9 cellular contexts compared by ENCODE assay signal in the genomic region with DNA sequence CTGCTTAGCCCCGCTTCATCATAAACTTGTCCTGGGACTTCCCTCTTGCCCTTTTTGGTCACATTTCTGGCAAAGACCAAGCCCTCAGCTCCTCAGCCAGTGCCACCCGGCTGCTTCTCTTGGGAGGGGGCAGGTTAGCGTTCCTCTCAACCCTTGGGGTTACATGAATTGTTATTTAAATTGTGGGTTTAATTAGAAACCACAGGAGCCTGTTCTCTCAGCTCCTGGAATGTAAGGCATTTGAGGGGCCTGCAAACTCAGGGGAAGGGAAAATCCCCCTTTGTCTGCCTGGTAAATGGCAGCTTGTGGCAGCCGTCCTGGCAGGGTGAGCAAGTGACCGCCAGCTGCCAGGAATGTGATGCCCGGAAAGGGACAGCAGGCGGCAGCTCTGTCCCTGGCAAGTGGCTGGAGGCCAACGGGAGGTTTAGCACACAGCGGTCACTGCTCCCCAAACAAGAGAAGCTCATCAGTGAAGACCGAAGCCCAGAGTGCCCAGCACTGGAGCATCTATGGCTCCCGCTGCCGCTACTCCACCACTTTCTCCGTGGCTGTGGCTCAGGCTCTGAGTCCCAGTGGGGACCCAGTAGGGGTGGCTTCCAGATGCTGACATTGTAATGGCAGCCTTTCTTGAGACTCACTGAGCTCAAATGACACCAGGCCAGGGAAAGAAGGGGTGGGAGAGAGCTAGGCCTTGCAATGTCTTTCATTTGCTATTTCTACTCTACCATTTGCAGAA.
DNase-seq lines count a peak whose midpoint lies in the region; ATAC-seq lines count a peak whose summit lies in the region.
"Had no signal": no experiment of that assay in that cellular context is flagged by ENCODE, and none has a peak within 500 bp of the region (broad histone marks: within the 10 kb centered on the region; RNA-seq: fewer than 3 reads in every experiment).

No MANE protein-coding gene starts in this region.

- ATAC-seq in HG03175 (IDR thresholded peaks at IDR 0.05; ENCODE audit: unreplicated experiment) (no peak), HG02938 (IDR thresholded peaks at IDR 0.05; ENCODE audit: unreplicated experiment) (no peak)
- ATAC-seq: natural killer cell had no signal

- no peaks in the 10 kb centered on the region for H3K36me3 ChIP-seq in HUES48 (ENCODE audit: control insufficient read depth, insufficient read depth, low read length)

- DNase-seq in kidney glomerular epithelial cell (lab: John Stamatoyannopoulos, UW) (peak; percentile 81), substantia nigra (lab: John Stamatoyannopoulos, UW) (peak; percentile 26 to 95 (median 82)), T-helper 1 cell (no peak), T-helper 9 cell (no peak)
- DNase-seq: natural killer cell had no signal

- H3K4me1 ChIP-seq in HUES48 (ENCODE audit: control insufficient read depth, insufficient read depth, low read length): peaks cover 59% of the 10 kb centered on the region

- no peaks in the 10 kb centered on the region for H3K9me3 ChIP-seq in HUES48 (ENCODE audit: control insufficient read depth, insufficient read depth, low read length)

- H3K27ac ChIP-seq in HUES48 (ENCODE audit: low read depth, low read length) (peak overlapping the region; percentile 95), cingulate gyrus (ENCODE audit: low read depth, low read length) (peak overlapping the region; percentile 77), substantia nigra (ENCODE audit: low read depth, low read length, poor library complexity, severe bottlenecking) (peak overlapping the region; percentile 82)

- no peaks in the 10 kb centered on the region for H3K27me3 ChIP-seq in HUES48 (ENCODE audit: control insufficient read depth, insufficient read depth, low read length)

- H3K4me3 ChIP-seq in HUES48 (ENCODE audit: low read depth, low read length): peak overlapping the region; percentile 27

- peak overlapping the region; percentile 42; the same call in 1 of the 2 replicates for H3K9ac ChIP-seq in HUES48 (ENCODE audit: low read depth, low read length)

Comparison
In these comparisons a context has a peak if more than half of its experiments do, and no peak if none do; other contexts are left out.
1. DNase-seq: peak in kidney glomerular epithelial cell (single experiment) and substantia nigra (49 of 49); none in T-helper 1 cell (0 of 5) and T-helper 9 cell (single experiment).
2. Peak in every context shown above with its lines, with median percentiles within 50 percentile points of each other: H3K27ac ChIP-seq.